ENCODE assay signal across 20 cellular contexts in the genomic region with DNA sequence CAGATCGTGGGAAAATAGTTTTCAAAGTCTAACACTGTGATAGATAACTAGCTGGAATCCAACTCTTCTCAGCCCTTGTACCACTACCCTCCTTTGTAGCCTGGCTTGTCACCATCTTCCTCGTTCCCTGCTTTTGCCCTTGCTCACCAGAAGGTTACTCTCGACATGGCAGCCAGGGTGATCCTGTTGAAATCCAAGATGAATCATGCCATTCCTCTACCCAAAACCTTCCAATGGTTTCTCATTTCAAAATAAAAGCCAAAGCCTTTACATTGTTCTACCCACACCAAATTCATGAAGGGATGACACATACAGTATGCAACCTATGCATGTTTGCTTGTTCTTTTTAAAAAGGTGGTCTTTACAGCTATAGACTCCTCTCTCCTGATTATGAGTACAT. TPM values are rescaled to one million over a fixed set of nuclear protein-coding genes. Genes with fewer than 3 reads are reported as not detected.
A peak's percentile ranks its signal among the peaks of the same experiment; 100 is the strongest.
DNase-seq lines count a peak whose midpoint lies in the region; ATAC-seq, FAIRE-seq and TF ChIP-seq lines count a peak whose summit lies in the region.
"Had no signal": no experiment of that assay in that cellular context is flagged by ENCODE, and none has a peak within 500 bp of the region (broad histone marks: within the 10 kb centered on the region; RNA-seq: fewer than 3 reads in every experiment).

No MANE protein-coding gene starts in this region.

- H3K4me3 Mint-ChIP-seq in CD14-positive monocyte = no peak overlapping the region
- H3K4me3 Mint-ChIP-seq: activated B cell treated with CpG ODN at 0.5 μM for 24 hours; dendritic cell treated with granulocyte-macrophage colony-stimulating factor and Interleukin-4, amounts not matched to agents 40 ng/mL and 50 ng/mL, for 4 days; memory B cell had no signal

- H2BK5ac ChIP-seq in mesendoderm (ENCODE audit: low read length) = no peak overlapping the region

- no peak for TF ChIP-seq POLR2A in H54 (IDR thresholded peaks at IDR 0.05; ENCODE audit: low read depth, low read length)

- no peak overlapping the region for H3K23ac ChIP-seq in mesendoderm (ENCODE audit: low read length)

- peaks cover 0 to 2% (median 0%) of the 10 kb centered on the region in 3 donors for H3K27me3 Mint-ChIP-seq in CD14-positive monocyte (ENCODE audit: low read depth in 3 of 3)
- H3K27me3 Mint-ChIP-seq: dendritic cell treated with granulocyte-macrophage colony-stimulating factor and Interleukin-4, amounts not matched to agents 40 ng/mL and 50 ng/mL, for 4 days had no signal

- no peak overlapping the region for H3K9ac ChIP-seq in mesendoderm (ENCODE audit: low read length)

- ATAC-seq in HG03378 (IDR thresholded peaks at IDR 0.05; ENCODE audit: unreplicated experiment) = no peak
- no peak for ATAC-seq in HG03439 (IDR thresholded peaks at IDR 0.05; ENCODE audit: unreplicated experiment)

- H3K4me3 ChIP-seq in bronchial epithelial cell (ENCODE audit: low read depth, low read length) = no peak overlapping the region
- no peak overlapping the region for H3K4me3 ChIP-seq in mesendoderm (ENCODE audit: low read length)
- H3K4me3 ChIP-seq: adrenal gland, suprapubic skin had no signal

- intact Hi-C loops in CD14-positive monocyte (cut with micrococcal nuclease) = no loop called here

- H3K27ac ChIP-seq in mesendoderm (ENCODE audit: low read depth, low read length) = no peak overlapping the region
- H3K27ac ChIP-seq: adrenal gland, suprapubic skin had no signal

- no peaks in the 10 kb centered on the region for H3K4me1 ChIP-seq in mesendoderm (ENCODE audit: control insufficient read depth, low read depth, low read length)
- H3K4me1 ChIP-seq: adrenal gland, suprapubic skin had no signal

- no peak overlapping the region for H2BK120ac ChIP-seq in mesendoderm (ENCODE audit: low read depth, low read length)

- H3K4me2 ChIP-seq in mesendoderm (ENCODE audit: low read length) = no peak overlapping the region

- H3K56ac ChIP-seq in mesendoderm (ENCODE audit: low read length) = no peak overlapping the region

- no peak overlapping the region for H2BK15ac ChIP-seq in mesendoderm (replicated peaks; ENCODE audit: low read depth)

- peak overlapping the region in 1 of 7 donors; percentile 1 for H3K27ac Mint-ChIP-seq in CD14-positive monocyte
- H3K27ac Mint-ChIP-seq: activated B cell treated with CpG ODN at 0.5 μM for 24 hours; dendritic cell treated with granulocyte-macrophage colony-stimulating factor and Interleukin-4, amounts not matched to agents 40 ng/mL and 50 ng/mL, for 4 days; memory B cell had no signal

- H4K8ac ChIP-seq in mesendoderm (ENCODE audit: low read depth, low read length) = no peak overlapping the region

- no peak for TF ChIP-seq CTCF in bronchial epithelial cell (IDR thresholded peaks at IDR 0.05; ENCODE audit: insufficient read depth, low read length, severe bottlenecking)
- TF ChIP-seq CTCF in CD14-positive monocyte (IDR thresholded peaks at IDR 0.05) = no peak

- DNase-seq in H54 (ENCODE audit: insufficient read length, low spot score) = peak; percentile 10
- peak; percentile 46 for DNase-seq in RKO (ENCODE audit: low spot score)
- peak; percentile 84 for DNase-seq in bronchial epithelial cell (ENCODE audit: low read depth)
- DNase-seq in mesendoderm = peak; percentile 30
- DNase-seq in CD14-positive monocyte (ENCODE audit: low spot score) = no peak
- DNase-seq in HK-2 (ENCODE audit: unreplicated experiment) = no peak
- DNase-seq: activated B cell treated with CpG ODN at 0.5 μM for 24 hours; activated CD8-positive, alpha-beta memory T cell treated with anti-CD3 and anti-CD28 coated beads, Interleukin-2, amount 50 U/mL, for 4 hours; adrenal gland; C1 segment of cervical spinal cord; DMS79 treated with DMSO at 0.1 percent for 48 hours; Karpas-422; NCI-H1694 treated with DMSO at 0.1 percent for 48 hours; NCI-H526 treated with DMSO at 0.1 percent for 48 hours; retina had no signal

- H3K4ac ChIP-seq in mesendoderm (ENCODE audit: low read depth, low read length) = no peak overlapping the region

- WGBS in mesendoderm (ENCODE audit: extremely low coverage, insufficient coverage, low lambda C conversion rate) = no CpG with 5 or more reads among the region's 3 CpGs

- H3K27me3 ChIP-seq in bronchial epithelial cell (ENCODE audit: control insufficient read depth, insufficient read depth, low read length) (no peaks in the 10 kb centered on the region), mesendoderm (ENCODE audit: insufficient read depth, low read length, poor library complexity) (no peaks in the 10 kb centered on the region)
- H3K27me3 ChIP-seq: adrenal gland, suprapubic skin had no signal

- no peaks in the 10 kb centered on the region for H3K36me3 ChIP-seq in bronchial epithelial cell (ENCODE audit: control insufficient read depth, insufficient read depth, low read length)
- no peaks in the 10 kb centered on the region for H3K36me3 ChIP-seq in mesendoderm (ENCODE audit: control insufficient read depth, insufficient read depth, low read length)
- H3K36me3 ChIP-seq: adrenal gland, suprapubic skin had no signal

- no peak overlapping the region for H4K5ac ChIP-seq in mesendoderm (ENCODE audit: low read length)

- no peak overlapping the region for H2AK5ac ChIP-seq in mesendoderm (ENCODE audit: low read length)

- H3K9me3 Mint-ChIP-seq in CD14-positive monocyte = peaks cover 0 to 2% (median 0%) of the 10 kb centered on the region in 7 donors
- H3K9me3 Mint-ChIP-seq: activated B cell treated with CpG ODN at 0.5 μM for 24 hours; dendritic cell treated with granulocyte-macrophage colony-stimulating factor and Interleukin-4, amounts not matched to agents 40 ng/mL and 50 ng/mL, for 4 days; memory B cell had no signal

- no peaks in the 10 kb centered on the region for H3K79me1 ChIP-seq in mesendoderm (ENCODE audit: low read length)

- FAIRE-seq in H54 (lab: Jason Lieb, UNC) = peak; percentile 88
- FAIRE-seq in bronchial epithelial cell (lab: Jason Lieb, UNC) = no peak

- H3K79me2 ChIP-seq in mesendoderm (ENCODE audit: control insufficient read depth, insufficient read depth, low read length) = no peaks in the 10 kb centered on the region

- H3K36me3 Mint-ChIP-seq in CD14-positive monocyte = no peaks in the 10 kb centered on the region
- H3K36me3 Mint-ChIP-seq: memory B cell had no signal

- H3K4me1 Mint-ChIP-seq in CD14-positive monocyte = peaks cover 9% of the 10 kb centered on the region
- H3K4me1 Mint-ChIP-seq: activated B cell treated with CpG ODN at 0.5 μM for 24 hours, memory B cell had no signal

- H3K18ac ChIP-seq in mesendoderm (ENCODE audit: low read length) = no peak overlapping the region

RNA-seq across cellular contexts. Expression of a gene that starts 45.7 kb away (rescaled TPM):
- total RNA-seq in bronchial epithelial cell = 7.1 and 12.3 TPM in 2 replicates
- polyA plus RNA-seq in mesendoderm (2013, experiment 1 of 2) = 0.14 TPM
- 0.32 TPM for polyA plus RNA-seq in mesendoderm (2013, experiment 2 of 2)
- under 1 TPM; 0.31 to 0.52 TPM for polyA plus RNA-seq in CD14-positive monocyte

Comparison
In these comparisons a context has a peak if more than half of its experiments do, and no peak if none do; other contexts are left out.
1. DNase-seq: peak in H54 (single experiment), RKO (single experiment), bronchial epithelial cell (single experiment) and mesendoderm (single experiment); none in CD14-positive monocyte (single experiment) and HK-2 (single experiment).